Comparison of ENCODE assay signal across 30 cellular contexts in the genomic region with DNA sequence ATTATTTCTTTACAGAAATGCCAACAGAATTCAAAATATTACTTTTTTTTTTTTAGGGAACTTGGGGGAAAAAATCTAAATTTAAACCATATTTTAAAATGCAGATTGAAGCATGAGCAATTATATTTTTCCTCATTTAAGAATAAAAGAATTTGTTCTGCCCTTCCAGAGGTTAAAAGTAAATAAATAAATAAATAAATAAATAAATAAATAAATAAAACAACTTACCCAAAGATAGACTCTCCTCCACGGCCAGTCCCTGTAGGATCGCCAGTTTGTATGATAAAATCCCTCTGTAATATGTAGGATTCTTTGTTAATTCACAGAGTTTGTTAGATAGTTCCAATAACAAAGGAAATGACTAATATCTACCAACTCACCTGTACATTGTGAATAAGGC.
"Had no signal": no experiment of that assay in that cellular context is flagged by ENCODE, and none has a peak within 500 bp of the region (broad histone marks: within the 10 kb centered on the region; RNA-seq: fewer than 3 reads in every experiment).

No MANE protein-coding gene starts in this region.

- H3K27me3 ChIP-seq: adrenal gland, body of pancreas, esophagus squamous epithelium, gastroesophageal sphincter, heart right ventricle had no signal

- DNase-seq: activated CD4-positive, alpha-beta memory T cell treated with anti-CD3 and anti-CD28 coated beads for 36 hours; activated CD4-positive, alpha-beta T cell treated with anti-CD3 and anti-CD28 coated beads for 36 hours; activated CD4-positive, alpha-beta T cell treated with anti-CD3 and anti-CD28 coated beads, Interleukin-2, amount 10 ng/mL, durations not matched to agents 24 days and 14 days; activated CD4-positive, CD25-positive, alpha-beta regulatory T cell; activated CD4-positive, CD25-positive, alpha-beta regulatory T cell treated with anti-CD3 and anti-CD28 coated beads, Interleukin-2, amount 50 U/mL, for 72 hours; activated CD8-positive, alpha-beta memory T cell treated with anti-CD3 and anti-CD28 coated beads, Interleukin-2, amount 10 ng/mL, durations not matched to agents 7 days and 5 days; activated CD8-positive, alpha-beta memory T cell treated with anti-CD3 and anti-CD28 coated beads, Interleukin-2, amount 50 U/mL, for 4 hours; activated CD8-positive, alpha-beta T cell treated with anti-CD3 and anti-CD28 coated beads, Interleukin-2, amount 10 ng/mL, durations not matched to agents 7 days and 5 days; activated effector memory CD4-positive, alpha-beta T cell treated with Interleukin-2 at 50 U/mL for 16 hours; activated gamma-delta T cell treated with Interleukin-2 at 50 U/mL for 16 hours; activated naive CD4-positive, alpha-beta T cell treated with anti-CD3 and anti-CD28 coated beads, Interleukin-2, amount 50 U/mL, for 16 hours; activated naive CD4-positive, alpha-beta T cell treated with Interleukin-2 at 50 U/mL for 16 hours; activated T-cell treated with anti-CD3 and anti-CD28 coated beads, Interleukin-2, amount 50 U/mL, for 4 hours; adrenal gland; amygdala; aorta; body of pancreas; caudate nucleus; cortex of kidney; dermis blood vessel endothelial cell; effector CD4-positive, alpha-beta T cell; effector memory CD8-positive, alpha-beta T cell; esophagus squamous epithelium; foreskin melanocyte; heart right ventricle; T-helper 1 cell; T-helper 2 cell had no signal

- H3K4me3 Mint-ChIP-seq: activated CD4-positive, alpha-beta memory T cell treated with anti-CD3 and anti-CD28 coated beads for 36 hours; activated CD4-positive, alpha-beta T cell treated with anti-CD3 and anti-CD28 coated beads for 36 hours; activated CD4-positive, alpha-beta T cell treated with anti-CD3 and anti-CD28 coated beads, Interleukin-2, amount 10 ng/mL, durations not matched to agents 24 days and 14 days; activated CD8-positive, alpha-beta memory T cell treated with anti-CD3 and anti-CD28 coated beads, Interleukin-2, amount 10 ng/mL, durations not matched to agents 7 days and 5 days; activated CD8-positive, alpha-beta T cell treated with anti-CD3 and anti-CD28 coated beads, Interleukin-2, amount 10 ng/mL, durations not matched to agents 7 days and 5 days; activated T-cell treated with anti-CD3 and anti-CD28 coated beads, Interleukin-2, amount 50 U/mL, for 4 hours; activated T-helper 17 cell treated with anti-CD3 and anti-CD28 coated beads, Interleukin-2, amount 50 U/mL, for 72 hours; effector memory CD8-positive, alpha-beta T cell had no signal

- H3K4me3 ChIP-seq: adrenal gland, body of pancreas, esophagus squamous epithelium, gastroesophageal sphincter, heart right ventricle had no signal

- FAIRE-seq: colon had no signal

- H3K9me3 Mint-ChIP-seq: activated CD4-positive, alpha-beta memory T cell treated with anti-CD3 and anti-CD28 coated beads for 36 hours; activated CD4-positive, alpha-beta T cell treated with anti-CD3 and anti-CD28 coated beads, Interleukin-2, amount 10 ng/mL, durations not matched to agents 24 days and 14 days; activated T-cell treated with anti-CD3 and anti-CD28 coated beads, Interleukin-2, amount 50 U/mL, for 4 hours; activated T-helper 17 cell treated with anti-CD3 and anti-CD28 coated beads, Interleukin-2, amount 50 U/mL, for 72 hours; effector memory CD8-positive, alpha-beta T cell had no signal

- H3K27ac Mint-ChIP-seq: activated CD4-positive, alpha-beta memory T cell treated with anti-CD3 and anti-CD28 coated beads for 36 hours; activated CD4-positive, alpha-beta T cell treated with anti-CD3 and anti-CD28 coated beads for 36 hours; activated CD4-positive, alpha-beta T cell treated with anti-CD3 and anti-CD28 coated beads, Interleukin-2, amount 10 ng/mL, durations not matched to agents 24 days and 14 days; activated CD8-positive, alpha-beta memory T cell treated with anti-CD3 and anti-CD28 coated beads, Interleukin-2, amount 10 ng/mL, durations not matched to agents 7 days and 5 days; activated CD8-positive, alpha-beta T cell treated with anti-CD3 and anti-CD28 coated beads, Interleukin-2, amount 10 ng/mL, durations not matched to agents 7 days and 5 days; activated T-helper 17 cell treated with anti-CD3 and anti-CD28 coated beads, Interleukin-2, amount 50 U/mL, for 72 hours had no signal

- H3K9me3 ChIP-seq: adrenal gland, body of pancreas, esophagus squamous epithelium, gastroesophageal sphincter, heart right ventricle had no signal

- H3K27me3 Mint-ChIP-seq: activated CD4-positive, alpha-beta memory T cell treated with anti-CD3 and anti-CD28 coated beads for 36 hours; activated CD4-positive, alpha-beta T cell treated with anti-CD3 and anti-CD28 coated beads for 36 hours; activated CD4-positive, alpha-beta T cell treated with anti-CD3 and anti-CD28 coated beads, Interleukin-2, amount 10 ng/mL, durations not matched to agents 24 days and 14 days; activated CD8-positive, alpha-beta memory T cell treated with anti-CD3 and anti-CD28 coated beads, Interleukin-2, amount 10 ng/mL, durations not matched to agents 7 days and 5 days; activated T-helper 17 cell treated with anti-CD3 and anti-CD28 coated beads, Interleukin-2, amount 50 U/mL, for 72 hours; effector memory CD8-positive, alpha-beta T cell had no signal

- ATAC-seq: activated CD4-positive, alpha-beta T cell treated with anti-CD3 and anti-CD28 coated beads for 36 hours; activated CD8-positive, alpha-beta memory T cell treated with anti-CD3 and anti-CD28 coated beads, Interleukin-2, amount 10 ng/mL, durations not matched to agents 7 days and 5 days; activated CD8-positive, alpha-beta T cell treated with anti-CD3 and anti-CD28 coated beads, Interleukin-2, amount 10 ng/mL, durations not matched to agents 7 days and 5 days; activated T-cell treated with anti-CD3 and anti-CD28 coated beads, Interleukin-2, amount 50 U/mL, for 4 hours; activated T-helper 17 cell treated with anti-CD3 and anti-CD28 coated beads, Interleukin-2, amount 50 U/mL, for 72 hours; body of pancreas; effector memory CD8-positive, alpha-beta T cell; gastroesophageal sphincter; heart right ventricle had no signal

- H3K27ac ChIP-seq: adrenal gland, body of pancreas, esophagus squamous epithelium, gastroesophageal sphincter, heart right ventricle had no signal
